In the genomic region with DNA sequence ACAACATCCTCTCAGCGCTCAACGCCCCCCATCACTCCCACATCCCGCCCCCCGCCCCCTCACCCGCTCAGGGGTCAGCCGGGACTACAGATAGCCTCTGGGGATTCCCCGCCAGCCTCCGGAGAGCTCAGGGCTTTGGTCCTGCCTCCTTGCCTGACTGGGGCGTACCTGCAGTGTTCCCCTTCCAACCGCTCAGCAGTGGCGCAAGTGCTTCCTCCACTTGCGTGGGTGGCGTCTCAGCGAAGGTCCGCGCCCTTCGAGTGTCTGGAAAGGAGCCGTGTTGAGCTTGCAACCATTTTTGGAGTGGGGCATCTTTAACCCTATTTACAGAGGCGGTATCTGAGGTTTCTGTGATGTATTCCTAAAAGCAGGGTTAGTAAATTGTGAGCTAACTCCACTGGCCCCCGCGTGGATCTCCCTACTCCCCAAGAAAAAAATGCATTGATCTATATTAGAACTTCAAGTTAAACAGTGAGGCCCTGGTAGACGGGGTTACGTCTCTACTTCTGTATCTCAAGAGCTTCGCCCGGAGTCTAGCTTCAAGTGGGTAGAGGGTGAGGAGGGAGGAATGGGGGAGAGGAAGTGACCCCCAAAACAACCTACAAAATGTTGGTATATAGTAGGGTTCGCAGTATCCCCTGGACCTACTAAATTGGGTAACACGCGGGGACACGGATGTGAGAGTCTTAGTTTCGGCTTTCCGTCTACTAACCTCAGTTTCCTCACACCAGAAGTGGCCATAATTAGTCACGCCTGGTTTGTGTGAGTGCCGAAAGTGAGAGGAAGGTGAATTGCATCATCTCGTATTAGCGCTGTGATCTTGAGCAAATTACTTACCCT, we compare ENCODE assay signal across 1 cellular context.
TF ChIP-seq lines count a peak whose summit lies in the region.

No MANE protein-coding gene starts in this region.

TF ChIP-seq in GM12878, 131 proteins besides CTCF, POLR2A, EP300 and RAD21 (continued from another document):
- TF ChIP-seq, protein P1, sequence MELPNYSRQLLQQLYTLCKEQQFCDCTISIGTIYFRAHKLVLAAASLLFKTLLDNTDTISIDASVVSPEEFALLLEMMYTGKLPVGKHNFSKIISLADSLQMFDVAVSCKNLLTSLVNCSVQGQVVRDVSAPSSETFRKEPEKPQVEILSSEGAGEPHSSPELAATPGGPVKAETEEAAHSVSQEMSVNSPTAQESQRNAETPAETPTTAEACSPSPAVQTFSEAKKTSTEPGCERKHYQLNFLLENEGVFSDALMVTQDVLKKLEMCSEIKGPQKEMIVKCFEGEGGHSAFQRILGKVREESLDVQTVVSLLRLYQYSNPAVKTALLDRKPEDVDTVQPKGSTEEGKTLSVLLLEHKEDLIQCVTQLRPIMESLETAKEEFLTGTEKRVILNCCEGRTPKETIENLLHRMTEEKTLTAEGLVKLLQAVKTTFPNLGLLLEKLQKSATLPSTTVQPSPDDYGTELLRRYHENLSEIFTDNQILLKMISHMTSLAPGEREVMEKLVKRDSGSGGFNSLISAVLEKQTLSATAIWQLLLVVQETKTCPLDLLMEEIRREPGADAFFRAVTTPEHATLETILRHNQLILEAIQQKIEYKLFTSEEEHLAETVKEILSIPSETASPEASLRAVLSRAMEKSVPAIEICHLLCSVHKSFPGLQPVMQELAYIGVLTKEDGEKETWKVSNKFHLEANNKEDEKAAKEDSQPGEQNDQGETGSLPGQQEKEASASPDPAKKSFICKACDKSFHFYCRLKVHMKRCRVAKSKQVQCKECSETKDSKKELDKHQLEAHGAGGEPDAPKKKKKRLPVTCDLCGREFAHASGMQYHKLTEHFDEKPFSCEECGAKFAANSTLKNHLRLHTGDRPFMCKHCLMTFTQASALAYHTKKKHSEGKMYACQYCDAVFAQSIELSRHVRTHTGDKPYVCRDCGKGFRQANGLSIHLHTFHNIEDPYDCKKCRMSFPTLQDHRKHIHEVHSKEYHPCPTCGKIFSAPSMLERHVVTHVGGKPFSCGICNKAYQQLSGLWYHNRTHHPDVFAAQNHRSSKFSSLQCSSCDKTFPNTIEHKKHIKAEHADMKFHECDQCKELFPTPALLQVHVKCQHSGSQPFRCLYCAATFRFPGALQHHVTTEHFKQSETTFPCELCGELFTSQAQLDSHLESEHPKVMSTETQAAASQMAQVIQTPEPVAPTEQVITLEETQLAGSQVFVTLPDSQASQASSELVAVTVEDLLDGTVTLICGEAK (IDR thresholded peaks at IDR 0.05; ENCODE audit: borderline replicate concordance): no peak
- TF ChIP-seq KAT2A (conservative IDR thresholded peaks at IDR 0.05; ENCODE audit: control insufficient read depth, low read depth, low read length) (no peak), HDAC2 (IDR thresholded peaks at IDR 0.05) (no peak), CREM (IDR thresholded peaks at IDR 0.05; ENCODE audit: low read depth) (no peak), SRF (IDR thresholded peaks at IDR 0.05; ENCODE audit: low read depth in 2 of 2, low read length in 2 of 2) (0 out of 4 replicates have a peak, but pooled peaks of 1 of the 2 experiments have one; percentile 29), ZNF207 (IDR thresholded peaks at IDR 0.05; ENCODE audit: borderline replicate concordance) (no peak), TCF7 (IDR thresholded peaks at IDR 0.05; ENCODE audit: borderline replicate concordance) (no peak), MYB (IDR thresholded peaks at IDR 0.05; ENCODE audit: borderline replicate concordance, low read depth, low read length) (no peak), JUND (IDR thresholded peaks at IDR 0.05; ENCODE audit: low read depth, low read length) (no peak)
